ENCODE assay signal across 8 cellular contexts in genomic region chr22:30289126-30289979, GRCh38. TPM values are rescaled to one million over a fixed set of nuclear protein-coding genes. Genes with fewer than 3 reads are reported as not detected.
DNase-seq lines count a peak whose midpoint lies in the region; ATAC-seq and TF ChIP-seq lines count a peak whose summit lies in the region.

Gene CASTOR1 (minus strand): TSS chr22:30289505. CDS start chr22:30289497, 8 bp downstream.

- intact Hi-C loops in activated CD4-positive, alpha-beta T cell treated with anti-CD3 and anti-CD28 coated beads for 36 hours (cut with DNase I, micrococcal nuclease), result loop anchor here (1.0 to 2.0 kb wide), 7 partner anchors 13 to 522 kb away; partner anchors contain the start of genes SF3A1 (in 2 of the 2), TBC1D10A (in 1 of the 2), UQCR10 (in 1 of the 2) and ZMAT5 (in 1 of the 2)

- ATAC-seq in GM19043 (IDR thresholded peaks at IDR 0.05; ENCODE audit: low read depth, unreplicated experiment), result peak; percentile 58
- peak; percentile 71 for ATAC-seq in HG03354 (IDR thresholded peaks at IDR 0.05; ENCODE audit: poor library complexity, severe bottlenecking, unreplicated experiment)
- peak; percentile 88 for ATAC-seq in activated CD4-positive, alpha-beta T cell treated with anti-CD3 and anti-CD28 coated beads for 36 hours

- H3K27me3 Mint-ChIP-seq in activated CD4-positive, alpha-beta T cell treated with anti-CD3 and anti-CD28 coated beads for 36 hours, result no peaks in the 10 kb centered on the region

- CTCF ChIA-PET in activated CD4-positive, alpha-beta T cell treated with anti-CD3 and anti-CD28 coated beads for 36 hours (lab: Charles Lee), result interaction anchor here (0.6 to 6.5 kb wide), 19 partner anchors 11 to 183 kb away, joined by 3 to 202 read pairs (median 11); partner anchors contain the start of genes CCDC157, MTFP1, RNF215 and SEC14L2

- TF ChIP-seq CTCF in AG10803 (conservative IDR thresholded peaks at IDR 0.05; ENCODE audit: low read length), result no peak
- peak; percentile 0 for TF ChIP-seq CTCF in choroid plexus epithelial cell (conservative IDR thresholded peaks at IDR 0.05; ENCODE audit: low read depth, low read length)

- peak within 1 kb of the TSS; percentile 72 for H3K4me3 Mint-ChIP-seq in activated CD4-positive, alpha-beta T cell treated with anti-CD3 and anti-CD28 coated beads for 36 hours

- DNase-seq in AG10803 (ENCODE audit: low read depth) (peak; percentile 97), NCI-H510A (lab: John Stamatoyannopoulos, UW) (peak; percentile 86), choroid plexus epithelial cell (ENCODE audit: low read depth) (peak; percentile 99), kidney tubule cell (ENCODE audit: low spot score) (peak; percentile 98)
- peak; percentile 93 for DNase-seq in activated CD4-positive, alpha-beta T cell treated with anti-CD3 and anti-CD28 coated beads for 36 hours
- DNase-seq in stimulated activated CD4-positive, alpha-beta T cell treated with anti-CD3 and anti-CD28 coated beads, Interleukin-1b, Interleukin-23, amount 100 ng/mL, for 1 hour (ENCODE audit: low read depth in 2 of 2), result peak; percentile 65 to 83

- no peaks in the 10 kb centered on the region for H3K9me3 Mint-ChIP-seq in activated CD4-positive, alpha-beta T cell treated with anti-CD3 and anti-CD28 coated beads for 36 hours (ENCODE audit: low read depth)

- POLR2A ChIA-PET in activated CD4-positive, alpha-beta T cell treated with anti-CD3 and anti-CD28 coated beads for 36 hours (lab: Charles Lee), result interaction anchor here (0.5 to 1.4 kb wide), 2 partner anchors 92 to 182 kb away, joined by 4 to 5 read pairs; no protein-coding TSS in a partner anchor

- H3K36me3 Mint-ChIP-seq in activated CD4-positive, alpha-beta T cell treated with anti-CD3 and anti-CD28 coated beads for 36 hours (ENCODE audit: low read depth), result peaks cover 14% of the 10 kb centered on the region

- peak within 1 kb of the TSS; percentile 84 for H3K4me3 ChIP-seq in AG10803 (ENCODE audit: low read length)
- peak within 1 kb of the TSS; percentile 82 for H3K4me3 ChIP-seq in choroid plexus epithelial cell (ENCODE audit: low read depth, low read length)

- peak within 1 kb of the TSS; percentile 72 for H3K27ac Mint-ChIP-seq in activated CD4-positive, alpha-beta T cell treated with anti-CD3 and anti-CD28 coated beads for 36 hours

- peaks cover 23% of the 10 kb centered on the region for H3K4me1 Mint-ChIP-seq in activated CD4-positive, alpha-beta T cell treated with anti-CD3 and anti-CD28 coated beads for 36 hours

RNA-seq across cellular contexts. Expression of gene CASTOR1, which starts in this region (rescaled TPM):
- 1 to 10 TPM; 1.6 to 2.2 TPM for total RNA-seq in activated CD4-positive, alpha-beta T cell treated with anti-CD3 and anti-CD28 coated beads for 36 hours

Comparison
In these comparisons a context has a peak if more than half of its experiments do, and no peak if none do; other contexts are left out.
1. Peak in every context shown above with its lines: DNase-seq, ATAC-seq and H3K4me3 ChIP-seq.